Comparison of ENCODE assay signal across 27 cellular contexts in the genomic region with DNA sequence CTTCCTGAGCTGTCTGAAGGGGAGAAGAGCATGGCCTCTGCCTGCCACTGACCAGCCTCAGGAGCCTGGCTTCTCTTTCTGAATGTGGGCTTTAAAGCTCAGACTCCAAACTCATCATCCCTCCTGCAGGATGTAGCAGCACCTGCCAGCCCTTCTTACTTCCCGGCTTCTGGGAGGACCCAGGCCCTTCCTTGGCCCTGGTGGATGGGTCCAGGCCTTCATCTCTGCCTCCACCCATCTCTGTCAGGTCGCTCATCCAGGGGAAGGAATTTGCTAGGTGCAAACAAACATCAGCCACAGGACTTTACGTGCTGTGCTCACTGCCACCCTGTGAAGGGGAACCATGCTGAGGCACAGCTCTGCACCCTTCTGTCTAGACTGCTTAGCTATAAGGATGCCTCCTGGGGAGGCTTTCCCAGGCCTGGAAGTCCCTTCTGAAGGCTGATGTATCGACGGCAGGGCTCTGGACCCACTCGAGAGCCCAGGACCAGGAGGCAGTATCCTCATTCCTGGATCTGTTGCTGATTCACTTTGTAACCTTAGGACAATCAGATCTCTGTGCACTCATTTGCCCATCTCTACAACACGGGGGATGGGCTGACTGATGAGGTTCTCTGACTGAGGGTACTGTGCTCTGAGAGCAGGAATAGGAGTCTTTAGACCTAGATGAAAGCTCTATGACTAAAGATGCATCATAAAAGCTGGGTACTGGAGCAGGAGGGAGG. TPM values are rescaled to one million over a fixed set of nuclear protein-coding genes. Genes with fewer than 3 reads are reported as not detected.
DNase-seq lines count a peak whose midpoint lies in the region; ATAC-seq and TF ChIP-seq lines count a peak whose summit lies in the region.
"Had no signal": no experiment of that assay in that cellular context is flagged by ENCODE, and none has a peak within 500 bp of the region (broad histone marks: within the 10 kb centered on the region; RNA-seq: fewer than 3 reads in every experiment).

No MANE protein-coding gene starts in this region.

- DNase-seq in activated T-cell treated with anti-CD3 and anti-CD28 coated beads, Interleukin-2, amount 50 U/mL, for 24 hours = no peak
- no peak for DNase-seq in activated T-cell treated with anti-CD3 and anti-CD28 coated beads, Interleukin-2, amount 50 U/mL, for 4 hours
- DNase-seq in H9 = peak; percentile 12
- peak; percentile 29 for DNase-seq in endodermal cell
- DNase-seq in stimulated activated CD8-positive, alpha-beta memory T cell treated with anti-CD3 and anti-CD28 coated beads, Interleukin-4, amount 100 ng/mL, for 48 hours = peak; percentile 23
- no peak for DNase-seq in NCI-H82 treated with DMSO at 0.1 percent for 48 hours (lab: John Stamatoyannopoulos, UW; ENCODE audit: unreplicated experiment)
- no peak for DNase-seq in activated effector memory CD4-positive, alpha-beta T cell treated with Interleukin-2 at 50 U/mL for 16 hours
- DNase-seq: activated CD4-positive, alpha-beta T cell treated with anti-CD3 and anti-CD28 coated beads, Interleukin-2, amount 10 ng/mL, durations not matched to agents 24 days and 14 days; Caco-2; effector memory CD4-positive, alpha-beta T cell; foreskin melanocyte; hippocampal formation; immature natural killer cell; left lung; natural killer cell; NCI-H1436 treated with DMSO at 0.1 percent for 48 hours; NCI-H510A treated with DMSO at 0.1 percent for 48 hours; NK-92 treated with Interleukin-12 subunit alpha and Interleukin-12 subunit beta, amount 100 ng/mL, for 24 hours; SHP77 treated with DMSO at 0.1 percent for 48 hours; stimulated activated CD4-positive, alpha-beta T cell treated with anti-CD3 and anti-CD28 coated beads, Interleukin-2, amount 100 ng/mL, for 48 hours; stimulated activated naive CD4-positive, alpha-beta T cell; SW 1271 had no signal

- H3K18ac ChIP-seq in H9 (ENCODE audit: insufficient read length, low read depth, low read length) = no peak overlapping the region

- no peak overlapping the region for H3K4me3 Mint-ChIP-seq in activated T-cell treated with anti-CD3 and anti-CD28 coated beads, Interleukin-2, amount 50 U/mL, for 24 hours
- H3K4me3 Mint-ChIP-seq in activated T-cell treated with anti-CD3 and anti-CD28 coated beads, Interleukin-2, amount 50 U/mL, for 4 hours = no peak overlapping the region
- H3K4me3 Mint-ChIP-seq in H9 (no peak overlapping the region), endodermal cell (no peak overlapping the region)
- H3K4me3 Mint-ChIP-seq: activated CD4-positive, alpha-beta T cell treated with anti-CD3 and anti-CD28 coated beads, Interleukin-2, amount 10 ng/mL, durations not matched to agents 24 days and 14 days; immature natural killer cell; natural killer cell had no signal

- no peak overlapping the region for H4K91ac ChIP-seq in H9 (ENCODE audit: insufficient read length, low read depth, low read length)

- H3K27me3 Mint-ChIP-seq in activated T-cell treated with anti-CD3 and anti-CD28 coated beads, Interleukin-2, amount 50 U/mL, for 24 hours = no peaks in the 10 kb centered on the region
- no peaks in the 10 kb centered on the region for H3K27me3 Mint-ChIP-seq in activated T-cell treated with anti-CD3 and anti-CD28 coated beads, Interleukin-2, amount 50 U/mL, for 4 hours (ENCODE audit: low read depth)
- H3K27me3 Mint-ChIP-seq in H9 (ENCODE audit: low read depth) = no peaks in the 10 kb centered on the region
- H3K27me3 Mint-ChIP-seq in endodermal cell (ENCODE audit: insufficient read depth) = no peaks in the 10 kb centered on the region
- H3K27me3 Mint-ChIP-seq: activated CD4-positive, alpha-beta T cell treated with anti-CD3 and anti-CD28 coated beads, Interleukin-2, amount 10 ng/mL, durations not matched to agents 24 days and 14 days had no signal

- H2BK20ac ChIP-seq in H9 (ENCODE audit: low read depth, low read length, poor library complexity, severe bottlenecking) = no peak overlapping the region

- no peak overlapping the region for H2BK15ac ChIP-seq in H9 (ENCODE audit: low read depth, low read length)

- no peak overlapping the region for H2BK5ac ChIP-seq in H9 (ENCODE audit: insufficient read length, low read length)

- no peaks in the 10 kb centered on the region for H3K23me2 ChIP-seq in H9 (ENCODE audit: insufficient read length, low read depth, low read length, poor library complexity, severe bottlenecking)

- no peaks in the 10 kb centered on the region for H3K79me1 ChIP-seq in H9 (ENCODE audit: insufficient read depth, low read depth, low read length, poor library complexity, severe bottlenecking)

- no CpG with 5 or more reads among the region's 7 CpGs for WGBS in H9 (ENCODE audit: extremely low coverage, insufficient read length, low lambda C conversion rate)
- WGBS in endodermal cell (ENCODE audit: insufficient coverage in 1 of 2, insufficient read length in 1 of 2), 2 experiments = 93% methylated on average over 6 to 7 of the region's 7 CpGs

- H3K4me1 Mint-ChIP-seq in activated T-cell treated with anti-CD3 and anti-CD28 coated beads, Interleukin-2, amount 50 U/mL, for 24 hours (ENCODE audit: low read depth) = peaks cover 16% of the 10 kb centered on the region
- H3K4me1 Mint-ChIP-seq in activated T-cell treated with anti-CD3 and anti-CD28 coated beads, Interleukin-2, amount 50 U/mL, for 4 hours (ENCODE audit: low read depth) = peaks cover 1% of the 10 kb centered on the region
- H3K4me1 Mint-ChIP-seq in H9 (no peaks in the 10 kb centered on the region), endodermal cell (no peaks in the 10 kb centered on the region)
- H3K4me1 Mint-ChIP-seq: immature natural killer cell, natural killer cell had no signal

- no peak overlapping the region for H2AK5ac ChIP-seq in H9 (ENCODE audit: insufficient read length, low read length)

- H3K27ac Mint-ChIP-seq in activated T-cell treated with anti-CD3 and anti-CD28 coated beads, Interleukin-2, amount 50 U/mL, for 24 hours = peak overlapping the region; percentile 44
- H3K27ac Mint-ChIP-seq in H9 (no peak overlapping the region), endodermal cell (no peak overlapping the region)
- H3K27ac Mint-ChIP-seq: immature natural killer cell, natural killer cell had no signal

- no peak overlapping the region for H3K23ac ChIP-seq in H9 (ENCODE audit: insufficient read length, low read depth, low read length)

- H3K36me3 Mint-ChIP-seq in activated T-cell treated with anti-CD3 and anti-CD28 coated beads, Interleukin-2, amount 50 U/mL, for 24 hours (ENCODE audit: low read depth) = peaks cover 29% of the 10 kb centered on the region
- H3K36me3 Mint-ChIP-seq in activated T-cell treated with anti-CD3 and anti-CD28 coated beads, Interleukin-2, amount 50 U/mL, for 4 hours (ENCODE audit: insufficient read depth) = peaks cover 21% of the 10 kb centered on the region
- peaks cover 0 to 20% (median 19%) of the 10 kb centered on the region in 3 experiments; a peak in 6 of 7 replicates for H3K36me3 Mint-ChIP-seq in H9 (ENCODE audit: insufficient read depth in 1 of 3, low read depth in 3 of 3)
- H3K36me3 Mint-ChIP-seq in endodermal cell (ENCODE audit: low read depth) = peaks cover 73% of the 10 kb centered on the region
- H3K36me3 Mint-ChIP-seq: natural killer cell had no signal

- H3K9me3 ChIP-seq in H9 (ENCODE audit: control insufficient read depth, low read depth, low read length) (no peaks in the 10 kb centered on the region), endodermal cell (ENCODE audit: control insufficient read depth, low read length) (no peaks in the 10 kb centered on the region)
- H3K9me3 ChIP-seq: BLaER1, Caco-2, HAP-1, left lung, right atrium auricular region had no signal

- ATAC-seq in activated T-cell treated with anti-CD3 and anti-CD28 coated beads, Interleukin-2, amount 50 U/mL, for 4 hours = no peak
- ATAC-seq in GM21423 (IDR thresholded peaks at IDR 0.05; ENCODE audit: unreplicated experiment) = no peak
- ATAC-seq: left lung, natural killer cell had no signal

- H3K9me3 Mint-ChIP-seq in activated T-cell treated with anti-CD3 and anti-CD28 coated beads, Interleukin-2, amount 50 U/mL, for 24 hours = no peaks in the 10 kb centered on the region
- no peaks in the 10 kb centered on the region for H3K9me3 Mint-ChIP-seq in activated T-cell treated with anti-CD3 and anti-CD28 coated beads, Interleukin-2, amount 50 U/mL, for 4 hours
- H3K9me3 Mint-ChIP-seq in H9 (no peaks in the 10 kb centered on the region), endodermal cell (no peaks in the 10 kb centered on the region)
- H3K9me3 Mint-ChIP-seq: activated CD4-positive, alpha-beta T cell treated with anti-CD3 and anti-CD28 coated beads, Interleukin-2, amount 10 ng/mL, durations not matched to agents 24 days and 14 days; immature natural killer cell; natural killer cell had no signal

- no peak overlapping the region for H3K56ac ChIP-seq in H9 (ENCODE audit: insufficient read length, low read depth, low read length)

- no peak overlapping the region for H3K4ac ChIP-seq in H9 (ENCODE audit: low read depth, low read length)

- H2AFZ ChIP-seq in H9 (ENCODE audit: low read length) = no peak overlapping the region

- H3K27ac ChIP-seq in H9 (ENCODE audit: insufficient read length, low read depth, low read length) = no peak overlapping the region
- H3K27ac ChIP-seq in endodermal cell (ENCODE audit: low read depth, low read length) = no peak overlapping the region
- H3K27ac ChIP-seq: BLaER1, KMS-11, left lung, right atrium auricular region had no signal

- no peak overlapping the region for H3K9ac ChIP-seq in H9 (ENCODE audit: extremely low read depth, insufficient read length, low read length)
- no peak overlapping the region for H3K9ac ChIP-seq in endodermal cell (ENCODE audit: extremely low read depth, low read length, poor library complexity, severe bottlenecking)
- H3K9ac ChIP-seq: BLaER1, KMS-11 had no signal

- no peaks in the 10 kb centered on the region for H3K4me1 ChIP-seq in H9 (ENCODE audit: insufficient read depth, low read length)
- H3K4me1 ChIP-seq in endodermal cell (ENCODE audit: control insufficient read depth, insufficient read depth, low read length) = no peaks in the 10 kb centered on the region
- H3K4me1 ChIP-seq: Caco-2, HAP-1, left lung, right atrium auricular region had no signal

- no peak for TF ChIP-seq CTCF in H9 (conservative IDR thresholded peaks at IDR 0.05)
- no peak for TF ChIP-seq CTCF in endodermal cell (conservative IDR thresholded peaks at IDR 0.05)

- no peaks in the 10 kb centered on the region for H3K27me3 ChIP-seq in H9 (ENCODE audit: insufficient read depth, low read length)
- no peaks in the 10 kb centered on the region for H3K27me3 ChIP-seq in endodermal cell (ENCODE audit: control insufficient read depth, insufficient read depth, low read length, poor library complexity, severe bottlenecking)
- H3K27me3 ChIP-seq: BLaER1, left lung, right atrium auricular region had no signal

- H3K4me3 ChIP-seq in endodermal cell (ENCODE audit: low read length) = no peak overlapping the region
- H3K4me3 ChIP-seq: BLaER1, HAP-1, left lung, right atrium auricular region had no signal

- no peak overlapping the region for H4K8ac ChIP-seq in H9 (replicated peaks; ENCODE audit: insufficient read length, low read depth, low read length)

- no peak overlapping the region for H2BK12ac ChIP-seq in H9 (ENCODE audit: insufficient read length, low read depth, low read length)

- no peak overlapping the region for H3K14ac ChIP-seq in H9 (ENCODE audit: insufficient read depth, low read length)

- no peaks in the 10 kb centered on the region for H4K20me1 ChIP-seq in H9 (ENCODE audit: control insufficient read depth, insufficient read depth, insufficient read length)

- H3K4me2 ChIP-seq in H9 (ENCODE audit: insufficient read depth, insufficient read length, low read length) = no peak overlapping the region
- H3K4me2 ChIP-seq: BLaER1, KMS-11 had no signal

- no peak overlapping the region for H4K5ac ChIP-seq in H9 (ENCODE audit: insufficient read length, low read depth, low read length)

- no peak overlapping the region for H2BK120ac ChIP-seq in H9 (ENCODE audit: low read depth, low read length, poor library complexity, severe bottlenecking)

- peaks cover 96% of the 10 kb centered on the region for H3K36me3 ChIP-seq in endodermal cell (ENCODE audit: control insufficient read depth, insufficient read depth, low read length)

- no peak overlapping the region for H3T11ph ChIP-seq in H9 (ENCODE audit: low read length)

- H3K79me2 ChIP-seq in H9 (ENCODE audit: insufficient read depth, low read length) = no peaks in the 10 kb centered on the region

RNA-seq across cellular contexts. Expression of a gene that starts 30.9 kb away (rescaled TPM):
- 1 to 10 TPM; 3.8 to 5.2 (median 4.9) TPM for total RNA-seq in activated T-cell treated with anti-CD3 and anti-CD28 coated beads, Interleukin-2, amount 50 U/mL, for 4 hours
- 6.8 and 7.7 TPM in 2 replicates for total RNA-seq in H9 (2021)
- 10 to 100 TPM in 1 of 2 donors, 1 to 10 TPM in 1; 8.6 to 11.2 TPM for total RNA-seq in endodermal cell
- 8.2 TPM for polyA plus RNA-seq in endodermal cell (2013, experiment 1 of 2)
- 6.9 TPM for polyA plus RNA-seq in endodermal cell (2013, experiment 2 of 2)

RNA-seq across cellular contexts. Expression of a gene that starts 31.2 kb away (rescaled TPM):
- 1 to 10 TPM; 3.2 to 5.4 (median 4.3) TPM for total RNA-seq in activated T-cell treated with anti-CD3 and anti-CD28 coated beads, Interleukin-2, amount 50 U/mL, for 4 hours
- total RNA-seq in H9 (2021) (4.0 and 4.3 TPM in 2 replicates), endodermal cell (1 to 10 TPM; 4.1 to 4.6 TPM)
- 4.5 TPM for polyA plus RNA-seq in endodermal cell (2013, experiment 1 of 2)
- polyA plus RNA-seq in endodermal cell (2013, experiment 2 of 2) = 4.4 TPM

Comparison
In these comparisons a context has a peak if more than half of its experiments do, and no peak if none do; other contexts are left out.
1. DNase-seq: peak in H9 (single experiment), endodermal cell (single experiment) and stimulated activated CD8-positive, alpha-beta memory T cell treated with anti-CD3 and anti-CD28 coated beads, Interleukin-4, amount 100 ng/mL, for 48 hours (single experiment); none in activated T-cell treated with anti-CD3 and anti-CD28 coated beads, Interleukin-2, amount 50 U/mL, for 24 hours (single experiment), activated T-cell treated with anti-CD3 and anti-CD28 coated beads, Interleukin-2, amount 50 U/mL, for 4 hours (single experiment), NCI-H82 treated with DMSO at 0.1 percent for 48 hours (single experiment) and activated effector memory CD4-positive, alpha-beta T cell treated with Interleukin-2 at 50 U/mL for 16 hours (single experiment).